8 cellular contexts compared by ENCODE assay signal in genomic region chr17:67993998-67994361, GRCh38. TPM values are rescaled to one million over a fixed set of nuclear protein-coding genes. Genes with fewer than 3 reads are reported as not detected.
DNase-seq lines count a peak whose midpoint lies in the region; ATAC-seq, FAIRE-seq and TF ChIP-seq lines count a peak whose summit lies in the region.

No MANE protein-coding gene starts in this region.

- H4K8ac ChIP-seq in H1 (ENCODE audit: extremely low read depth, insufficient read depth, low read length): peak overlapping the region; percentile 94

- no peak for FAIRE-seq in H1 (lab: Jason Lieb, UNC)

- no TSS peak for BruUV-seq in PC-9 (replicated peaks; lab: Mats Ljungman, UMichigan)

- H2BK20ac ChIP-seq in H1 (ENCODE audit: low read length): no peak overlapping the region

- H3K27ac ChIP-seq in C4-2B (peak overlapping the region; percentile 96), PC-9 (peak overlapping the region; percentile 78), H1 (ENCODE audit: low read depth, low read length) (0 out of 2 replicates have a peak overlapping the region, but pooled peaks have one; percentile 27)

- TF ChIP-seq POLR2A in H1 (IDR thresholded peaks at IDR 0.05; ENCODE audit: control extremely low read depth in 1 of 2, low read depth in 2 of 2, low read length in 2 of 2): no peak

- H3K27me3 ChIP-seq in PC-9 (ENCODE audit: insufficient read depth, low read depth) (no peaks in the 10 kb centered on the region), H1 (replicated peaks in 1 of 4; ENCODE audit: control insufficient read depth in 3 of 4, extremely low read depth in 1 of 4, insufficient read depth in 3 of 4, low read length in 3 of 4) (peaks cover 0 to 21% (median 10%) of the 10 kb centered on the region in 4 experiments; a peak in 6 of 7 replicates)

- no peak for DNase-seq in PC-9
- DNase-seq in H1 (ENCODE audit: low read depth in 1 of 2, low spot score in 2 of 2): peak in 1 of 2 experiments; percentile 75
- no peak for DNase-seq in naive thymus-derived CD8-positive, alpha-beta T cell
- no peak for DNase-seq in occipital lobe (lab: John Stamatoyannopoulos, UW)
- DNase-seq in stimulated activated CD4-positive, alpha-beta T cell treated with anti-CD3 and anti-CD28 coated beads, Interleukin-4, amount 100 ng/mL, for 1 hour: no peak
- DNase-seq in NCI-H2107 (lab: John Stamatoyannopoulos, UW): no peak

- H3K4me1 Mint-ChIP-seq in naive thymus-derived CD8-positive, alpha-beta T cell: peaks cover 15 to 35% (median 30%) of the 10 kb centered on the region in 4 donors

- peak overlapping the region; percentile 93 for H3K18ac ChIP-seq in H1 (ENCODE audit: extremely low read depth, low read length)

- 7% methylated on average over 18 of the region's 21 CpGs; no CpG with 5 or more reads in 1 of the 2 experiments for WGBS in H1 (ENCODE audit: extremely low coverage in 1 of 2, insufficient coverage in 1 of 2, insufficient read length in 1 of 2, insufficient replicate concordance in 2 of 2, low coverage in 1 of 2, low lambda C conversion rate in 2 of 2, missing lambda C conversion rate in 1 of 2), 2 experiments

- POLR2A ChIA-PET in PC-9 (lab: Charles Lee; ENCODE audit: unreplicated experiment): no interaction called here
- POLR2A ChIA-PET in H1 (lab: Charles Lee; ENCODE audit: partially characterized antibody): interaction anchor here (0.5 to 1.2 kb wide), 6 partner anchors 13 to 344 kb away, joined by 3 to 6 read pairs (median 3); no protein-coding TSS in a partner anchor
- POLR2A ChIA-PET in naive thymus-derived CD8-positive, alpha-beta T cell (lab: Charles Lee): interaction anchor here (0.5 to 3.5 kb wide), 3 partner anchors 25 to 298 kb away, joined by 4 to 13 read pairs (median 5); partner anchors contain the start of gene ARSG

- H2BK12ac ChIP-seq in H1 (ENCODE audit: low read depth, low read length): no peak overlapping the region

- no peaks in the 10 kb centered on the region for H3K9me3 Mint-ChIP-seq in naive thymus-derived CD8-positive, alpha-beta T cell

- H3K4ac ChIP-seq in H1 (replicated peaks; ENCODE audit: insufficient read length, low read depth, low read length): peak overlapping the region; percentile 97

- H4K5ac ChIP-seq in H1 (ENCODE audit: insufficient read length, low read depth, low read length): peak overlapping the region; percentile 88

- peaks cover 31% of the 10 kb centered on the region for H3K4me1 ChIP-seq in PC-9 (replicated peaks; ENCODE audit: insufficient read depth)
- H3K4me1 ChIP-seq in H1 (replicated peaks in 1 of 4; ENCODE audit: control insufficient read depth in 3 of 4, insufficient read depth in 4 of 4, low read length in 3 of 4): peaks cover 0 to 13% (median 7%) of the 10 kb centered on the region in 4 experiments; a peak in 4 of 7 replicates

- H4K20me1 ChIP-seq in PC-9 (ENCODE audit: insufficient read depth) (no peaks in the 10 kb centered on the region), H1 (replicated peaks in 1 of 2; ENCODE audit: control insufficient read depth in 1 of 2, insufficient read depth in 2 of 2, low read length in 2 of 2) (no peaks in the 10 kb centered on the region)

- peak overlapping the region; percentile 80 to 97 (median 88) for H3K4me3 Mint-ChIP-seq in naive thymus-derived CD8-positive, alpha-beta T cell

- H3K14ac ChIP-seq in H1 (ENCODE audit: insufficient read length): no peak overlapping the region

- TF ChIP-seq EP300 in H1 (IDR thresholded peaks at IDR 0.05; ENCODE audit: borderline replicate concordance in 1 of 2, low read depth in 2 of 2, low read length in 2 of 2): no peak

- H3K23me2 ChIP-seq in H1 (ENCODE audit: low read depth, low read length): peaks cover 9% of the 10 kb centered on the region; the same call in 1 of the 2 replicates

- H3K9me3 ChIP-seq in PC-9 (ENCODE audit: insufficient read depth, low read depth) (no peaks in the 10 kb centered on the region), H1 (ENCODE audit: insufficient read depth in 2 of 2, low read depth in 1 of 2, low read length in 1 of 2) (no peaks in the 10 kb centered on the region)

- H2BK15ac ChIP-seq in H1 (ENCODE audit: low read length): peak overlapping the region; percentile 72; the same call in 1 of the 2 replicates

- peak overlapping the region; percentile 79 for H3K4me2 ChIP-seq in PC-9
- peak overlapping the region; percentile 76 for H3K4me2 ChIP-seq in H1 (ENCODE audit: insufficient read depth in 1 of 2, low read depth in 2 of 2, low read length in 2 of 2)

- H2AFZ ChIP-seq in PC-9 (peak overlapping the region; percentile 91), H1 (ENCODE audit: low read length) (peak overlapping the region; percentile 3; the same call in 1 of the 2 replicates)

- no peak overlapping the region for H2BK120ac ChIP-seq in H1 (replicated peaks; ENCODE audit: low read depth, low read length)

- peak overlapping the region; percentile 82 for H3K56ac ChIP-seq in H1 (replicated peaks; ENCODE audit: insufficient read length, low read depth, low read length)

- peak overlapping the region; percentile 75 for H4K91ac ChIP-seq in H1 (replicated peaks; ENCODE audit: insufficient read length, low read length)

- H2BK5ac ChIP-seq in H1 (ENCODE audit: low read depth, low read length): peak overlapping the region; percentile 81; the same call in 1 of the 2 replicates

- peak overlapping the region in 9 of 10 donors; percentile 49 to 91 (median 81) for H3K27ac Mint-ChIP-seq in naive thymus-derived CD8-positive, alpha-beta T cell

- H3K79me2 ChIP-seq in PC-9 (ENCODE audit: low read depth): no peaks in the 10 kb centered on the region
- no peaks in the 10 kb centered on the region for H3K79me2 ChIP-seq in H1 (ENCODE audit: control insufficient read depth in 1 of 2, insufficient read depth in 2 of 2, low read length in 2 of 2)

- no peaks in the 10 kb centered on the region for H3K9me2 ChIP-seq in PC-9 (ENCODE audit: insufficient read depth)

- H3K4me3 ChIP-seq in PC-9 (peak overlapping the region; percentile 63), H1 (ENCODE audit: extremely low read depth in 1 of 4, insufficient read depth in 2 of 4, low read depth in 3 of 4, low read length in 4 of 4) (peak overlapping the region; percentile 61 to 97 (median 73))

- TF ChIP-seq RAD21 in H1 (IDR thresholded peaks at IDR 0.05 in 1 of 2, conservative IDR thresholded peaks at IDR 0.05 in 1 of 2; ENCODE audit: low read depth in 2 of 2, low read length in 2 of 2): peak in 1 of 2 experiments; percentile 5; a peak in 1 of 4 replicates

- CTCF ChIA-PET in PC-9 (lab: Charles Lee) (interaction anchor here (0.6 kb wide), 1 partner anchor 150 kb away, joined by 6 read pairs; no protein-coding TSS in a partner anchor), H1 (lab: Charles Lee; ENCODE audit: partially characterized antibody) (interaction anchor here (1.0 to 2.1 kb wide), 4 partner anchors 9 to 34 kb away, joined by 3 to 8 read pairs (median 4); no protein-coding TSS in a partner anchor)

- H3K9ac ChIP-seq in H1 (replicated peaks in 1 of 4; ENCODE audit: extremely low read depth in 1 of 4, low read depth in 3 of 4, low read length in 3 of 4): peak overlapping the region; percentile 38 to 72 (median 61)

- no peaks in the 10 kb centered on the region for H3K79me1 ChIP-seq in H1 (ENCODE audit: low read depth, low read length)

- no peak overlapping the region for H2AK5ac ChIP-seq in H1 (ENCODE audit: low read depth, low read length)

- H3K36me3 Mint-ChIP-seq in naive thymus-derived CD8-positive, alpha-beta T cell: no peaks in the 10 kb centered on the region

- H3K36me3 ChIP-seq in PC-9 (ENCODE audit: low read depth) (0 out of 2 replicates have a peak, but pooled peaks cover 3% of the 10 kb centered on the region), H1 (ENCODE audit: control insufficient read depth in 2 of 4, insufficient read depth in 4 of 4, low read length in 3 of 4) (no peaks in the 10 kb centered on the region)

- no peak overlapping the region for H3K23ac ChIP-seq in H1 (ENCODE audit: insufficient read length)

- H3K27me3 Mint-ChIP-seq in naive thymus-derived CD8-positive, alpha-beta T cell: peaks cover 9 to 21% (median 14%) of the 10 kb centered on the region in 5 donors

- TF ChIP-seq CTCF in C4-2B (conservative IDR thresholded peaks at IDR 0.05) (no peak), PC-9 (conservative IDR thresholded peaks at IDR 0.05) (no peak), H1 (IDR thresholded peaks at IDR 0.05; ENCODE audit: control extremely low read depth in 1 of 3, insufficient read depth in 1 of 3, low read depth in 1 of 3, low read length in 3 of 3) (no peak)

- ATAC-seq in GM21447 (IDR thresholded peaks at IDR 0.05; ENCODE audit: unreplicated experiment): peak; percentile 3
- no peak for ATAC-seq in naive thymus-derived CD8-positive, alpha-beta T cell

- peaks cover 41% of the 10 kb centered on the region for H3F3A ChIP-seq in PC-9 (ENCODE audit: insufficient read depth, low read depth)

- intact Hi-C loops in PC-9 (cut with micrococcal nuclease; ENCODE audit: unreplicated experiment): loop anchor here (1.0 to 10.0 kb wide), 4 partner anchors 25 to 1333 kb away; partner anchors contain the start of gene ABCA5

RNA-seq across cellular contexts. Expression of gene C17orf58, which starts 2.3 kb away (rescaled TPM):
- total RNA-seq in PC-9 (2021): 14.5 and 15.5 TPM in 2 replicates
- 21.8 and 24.1 TPM in 2 replicates for total RNA-seq in H1 (2021; fragmentation: NEBNext Ultra II Directional; extraction: Animal tissue kit (Norgen Biotek cat#: 25700))
- 20.5 and 22.6 TPM in 2 replicates for polyA plus RNA-seq in H1 (2011; rRNA removed)
- polyA plus RNA-seq in H1 (2011; cell fraction: cytosol; rRNA removed): 23.9 TPM
- polyA plus RNA-seq in H1 (2011; cell fraction: nucleus; rRNA removed): 18.5 TPM
- polyA plus RNA-seq in H1 (2012, experiment 1 of 2): 17.9 to 21.2 TPM (median 19.4 TPM) in 4 replicates
- polyA plus RNA-seq in H1 (2012, experiment 2 of 2): 8.9 TPM
- polyA plus RNA-seq in H1 (2013, experiment 1 of 2): 32.3 TPM
- polyA plus RNA-seq in H1 (2013, experiment 2 of 2): 34.2 TPM
- 10.9 and 11.1 TPM in 2 replicates for polyA minus RNA-seq in H1 (2011; rRNA and poly(A)+ RNA removed)
- 8.1 TPM for polyA minus RNA-seq in H1 (2011; cell fraction: cytosol; rRNA and poly(A)+ RNA removed)
- 7.9 TPM for polyA minus RNA-seq in H1 (2011; cell fraction: nucleus; rRNA and poly(A)+ RNA removed)
- total RNA-seq in naive thymus-derived CD8-positive, alpha-beta T cell: under 1 TPM; 0.29 to 0.30 TPM
- 1 to 10 TPM in 1 of 3 donors, under 1 TPM in 1, not detected in 1; 0.61 to 1.0 TPM for polyA plus RNA-seq in naive thymus-derived CD8-positive, alpha-beta T cell
- total RNA-seq in occipital lobe: 34.9 TPM

RNA-seq across cellular contexts. Expression of gene KPNA2, which starts 41.6 kb away (rescaled TPM):
- total RNA-seq in PC-9 (2021) (175 and 201 TPM in 2 replicates), occipital lobe (34.2 TPM)
- total RNA-seq in H1 (2021; fragmentation: NEBNext Ultra II Directional; extraction: Animal tissue kit (Norgen Biotek cat#: 25700)): 599 and 612 TPM in 2 replicates
- polyA plus RNA-seq in H1 (2011; rRNA removed): 282 and 413 TPM in 2 replicates
- 359 TPM for polyA plus RNA-seq in H1 (2011; cell fraction: cytosol; rRNA removed)
- 273 TPM for polyA plus RNA-seq in H1 (2011; cell fraction: nucleus; rRNA removed)
- 400 to 532 TPM (median 448 TPM) in 4 replicates for polyA plus RNA-seq in H1 (2012, experiment 1 of 2)
- polyA plus RNA-seq in H1 (2012, experiment 2 of 2): 97.1 TPM
- 316 TPM for polyA plus RNA-seq in H1 (2013, experiment 1 of 2)
- 317 TPM for polyA plus RNA-seq in H1 (2013, experiment 2 of 2)
- polyA minus RNA-seq in H1 (2011; rRNA and poly(A)+ RNA removed): 770 and 875 TPM in 2 replicates
- polyA minus RNA-seq in H1 (2011; cell fraction: cytosol; rRNA and poly(A)+ RNA removed): 428 TPM
- polyA minus RNA-seq in H1 (2011; cell fraction: nucleus; rRNA and poly(A)+ RNA removed): 320 TPM
- total RNA-seq in naive thymus-derived CD8-positive, alpha-beta T cell: 10 to 100 TPM in 1 of 2 experiments, 1 to 10 TPM in 1; 8.9 to 10.2 TPM
- 10 to 100 TPM; 13.7 to 17.0 (median 15.9) TPM for polyA plus RNA-seq in naive thymus-derived CD8-positive, alpha-beta T cell

Comparison
In these comparisons a context has a peak if more than half of its experiments do, and no peak if none do; other contexts are left out.
1. H3K27ac ChIP-seq: peak in every context shown above with its lines; median percentile 96 in C4-2B; 78 in PC-9; 27 in H1.
2. RNA of gene C17orf58, which starts 2.3 kb away (total RNA-seq): 34.9 TPM in occipital lobe (single experiment), 21.8 to 24.1 TPM in H1 and 14.5 to 15.5 TPM in PC-9; 0.29 to 0.30 TPM in naive thymus-derived CD8-positive, alpha-beta T cell; every median in the first group is over 10 times any median in the second.